Comparison of ENCODE assay signal across 15 cellular contexts in the genomic region with DNA sequence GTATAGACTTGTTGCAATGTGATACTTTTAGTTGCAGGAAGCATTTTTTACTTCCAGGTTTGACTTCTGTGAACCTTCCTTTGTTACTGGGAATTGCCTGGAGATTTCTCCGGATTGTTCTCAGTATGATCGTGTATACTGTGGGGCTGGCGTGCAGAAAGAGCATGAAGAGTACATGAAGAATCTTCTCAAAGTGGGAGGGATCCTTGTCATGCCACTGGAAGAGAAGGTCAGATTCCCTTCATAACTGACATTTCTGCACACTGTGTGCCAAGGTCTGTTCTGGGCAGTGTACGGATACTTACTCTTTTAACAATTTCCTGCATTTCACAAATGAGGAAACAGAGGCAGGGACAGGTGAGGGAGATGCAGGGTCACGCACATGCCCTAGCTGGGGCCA. TPM values are rescaled to one million over a fixed set of nuclear protein-coding genes. Genes with fewer than 3 reads are reported as not detected.
DNase-seq lines count a peak whose midpoint lies in the region; ATAC-seq and TF ChIP-seq lines count a peak whose summit lies in the region.
"Had no signal": no experiment of that assay in that cellular context is flagged by ENCODE, and none has a peak within 500 bp of the region (broad histone marks: within the 10 kb centered on the region; RNA-seq: fewer than 3 reads in every experiment).

No MANE protein-coding gene starts in this region.

- peaks cover 0 to 55% (median 0%) of the 10 kb centered on the region in 9 donors for H3K36me3 ChIP-seq in heart right ventricle

- peaks cover 85% of the 10 kb centered on the region for H3K36me3 Mint-ChIP-seq in CD4-positive, alpha-beta T cell (ENCODE audit: low read depth)
- H3K36me3 Mint-ChIP-seq in nephron (ENCODE audit: low read depth) = peaks cover 47% of the 10 kb centered on the region

- POLR2A ChIA-PET in CD4-positive, alpha-beta T cell (lab: Charles Lee) = no interaction called here

- intact Hi-C loops in CD4-positive, alpha-beta T cell (cut with DNase I, micrococcal nuclease) = no loop called here
- intact Hi-C loops in heart right ventricle (cut with DNase I) = no loop called here

- CTCF ChIA-PET in CD4-positive, alpha-beta T cell (lab: Charles Lee) = no interaction called here

- no peaks in the 10 kb centered on the region for H3K9me3 ChIP-seq in CD4-positive, alpha-beta T cell (ENCODE audit: control insufficient read depth, low read length)
- H3K9me3 ChIP-seq in heart right ventricle = no peaks in the 10 kb centered on the region
- H3K9me3 ChIP-seq: BLaER1 treated with 17β-estradiol and CSF1 and Interleukin-3, amounts not matched to agents 10 nM and 100 nM had no signal

- TF ChIP-seq CTCF in CD4-positive, alpha-beta T cell (IDR thresholded peaks at IDR 0.05) = no peak
- TF ChIP-seq CTCF in heart right ventricle (IDR thresholded peaks at IDR 0.05) (no peak), nephron (IDR thresholded peaks at IDR 0.05; ENCODE audit: unreplicated experiment in 3 of 3) (no peak)

- H3K27me3 Mint-ChIP-seq in CD4-positive, alpha-beta T cell = no peaks in the 10 kb centered on the region
- H3K27me3 Mint-ChIP-seq in nephron (ENCODE audit: low read depth) = no peaks in the 10 kb centered on the region

- H3K27ac ChIP-seq in CD4-positive, alpha-beta T cell (ENCODE audit: low read depth, low read length) = no peak overlapping the region
- peak overlapping the region in 8 of 10 donors; percentile 4 to 62 (median 43) for H3K27ac ChIP-seq in heart right ventricle
- H3K27ac ChIP-seq: BLaER1 treated with 17β-estradiol and CSF1 and Interleukin-3, amounts not matched to agents 10 nM and 100 nM; KMS-11 had no signal

- 41% methylated on average over 5 of the region's 5 CpGs for WGBS in heart right ventricle, 2 donors

- no peak overlapping the region for H3K4me3 Mint-ChIP-seq in CD4-positive, alpha-beta T cell
- H3K4me3 Mint-ChIP-seq in nephron = peak overlapping the region in 2 of 3 experiments; percentile 7

- peak overlapping the region in 1 of 10 donors; percentile 23 for H3K4me3 ChIP-seq in heart right ventricle
- H3K4me3 ChIP-seq: BLaER1 treated with 17β-estradiol and CSF1 and Interleukin-3, amounts not matched to agents 10 nM and 100 nM had no signal

- peak overlapping the region; percentile 33 for H3K27ac Mint-ChIP-seq in CD4-positive, alpha-beta T cell
- peak overlapping the region; percentile 17 to 71 (median 32) for H3K27ac Mint-ChIP-seq in nephron

- no peak for ATAC-seq in CD4-positive, alpha-beta T cell (ENCODE audit: poor library complexity)
- ATAC-seq in heart right ventricle = peak in 1 of 8 donors; percentile 14
- no peak for ATAC-seq in HG02798 (IDR thresholded peaks at IDR 0.05; ENCODE audit: poor library complexity, unreplicated experiment)

- no peak for DNase-seq in CD4-positive, alpha-beta T cell
- DNase-seq in amniotic epithelial cell (ENCODE audit: low read depth) = peak; percentile 52
- DNase-seq in heart right ventricle = no peak
- no peak for DNase-seq in activated CD4-positive, alpha-beta T cell treated with anti-CD3 and anti-CD28 coated beads, Interleukin-2, amount 50 U/mL, for 4 hours
- DNase-seq in MV-4-11 (lab: John Stamatoyannopoulos, UW) = no peak
- no peak for DNase-seq in DMS153 treated with DMSO at 0.1 percent for 48 hours (lab: John Stamatoyannopoulos, UW; ENCODE audit: unreplicated experiment)
- DNase-seq: HCEC 1CT, NCI-H1092, NCI-H2081 treated with DMSO at 0.1 percent for 48 hours, NCI-H510A treated with DMSO at 0.1 percent for 48 hours, SHP77 treated with DMSO at 0.1 percent for 48 hours had no signal

- peaks cover 68% of the 10 kb centered on the region for H3K4me1 Mint-ChIP-seq in CD4-positive, alpha-beta T cell (ENCODE audit: low read depth)
- peaks cover 35% of the 10 kb centered on the region for H3K4me1 Mint-ChIP-seq in nephron

- H3K9me3 Mint-ChIP-seq in CD4-positive, alpha-beta T cell = no peaks in the 10 kb centered on the region
- H3K9me3 Mint-ChIP-seq in nephron = no peaks in the 10 kb centered on the region

- peaks cover 13 to 90% (median 77%) of the 10 kb centered on the region in 9 donors for H3K4me1 ChIP-seq in heart right ventricle

- H3K27me3 ChIP-seq in CD4-positive, alpha-beta T cell (ENCODE audit: control insufficient read depth, insufficient read depth, low read length) = no peaks in the 10 kb centered on the region
- no peaks in the 10 kb centered on the region for H3K27me3 ChIP-seq in heart right ventricle
- H3K27me3 ChIP-seq: BLaER1 treated with 17β-estradiol and CSF1 and Interleukin-3, amounts not matched to agents 10 nM and 100 nM had no signal

RNA-seq across cellular contexts. Expression of a gene that starts 9.7 kb away (rescaled TPM):
- 10 to 100 TPM; 68.5 to 76.5 TPM for total RNA-seq in CD4-positive, alpha-beta T cell
- total RNA-seq in heart right ventricle = 10 to 100 TPM; 56.2 to 83.5 (median 69.4) TPM
- polyA plus RNA-seq in heart right ventricle = 10 to 100 TPM; 11.7 to 68.4 TPM
